In the genomic region with DNA sequence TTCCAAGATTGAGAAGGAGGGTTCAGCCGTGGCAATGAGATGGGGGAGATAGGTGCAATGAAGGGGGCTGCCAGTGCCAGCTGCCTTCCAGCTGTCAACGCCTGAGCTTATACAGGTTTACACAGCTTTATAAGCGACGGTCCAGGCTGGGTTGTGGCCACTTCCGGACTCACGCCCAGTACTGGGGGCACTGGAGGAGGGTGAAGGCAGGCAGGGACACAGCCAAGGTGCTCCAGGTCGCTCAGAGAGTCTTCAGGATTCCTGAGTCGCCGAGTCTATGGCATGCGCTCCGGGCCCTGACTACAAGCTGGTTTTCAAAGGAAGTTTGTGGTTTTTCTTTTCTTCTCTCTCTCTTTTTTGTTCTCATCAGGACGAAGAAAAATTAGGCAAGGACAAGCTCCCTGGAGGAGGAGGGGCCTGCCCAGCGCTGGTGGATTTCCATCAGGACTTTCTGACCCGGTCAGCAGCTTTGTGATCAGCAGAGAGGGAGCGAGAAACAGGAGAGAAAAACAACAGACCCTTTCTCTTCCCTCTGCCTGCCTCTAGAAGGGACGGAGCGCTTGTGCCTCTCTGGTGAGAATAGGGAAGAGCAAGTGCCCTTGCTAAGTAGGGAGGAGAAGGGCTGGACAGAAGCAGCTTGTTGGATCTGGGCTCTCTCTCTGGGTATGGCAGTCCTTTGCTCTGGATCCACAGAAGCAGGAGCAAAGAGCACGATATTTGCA, we compare ENCODE assay signal across 8 cellular contexts. TPM values are rescaled to one million over a fixed set of nuclear protein-coding genes. Genes with fewer than 3 reads are reported as not detected.
DNase-seq lines count a peak whose midpoint lies in the region; ATAC-seq and TF ChIP-seq lines count a peak whose summit lies in the region.

A gene with protein sequence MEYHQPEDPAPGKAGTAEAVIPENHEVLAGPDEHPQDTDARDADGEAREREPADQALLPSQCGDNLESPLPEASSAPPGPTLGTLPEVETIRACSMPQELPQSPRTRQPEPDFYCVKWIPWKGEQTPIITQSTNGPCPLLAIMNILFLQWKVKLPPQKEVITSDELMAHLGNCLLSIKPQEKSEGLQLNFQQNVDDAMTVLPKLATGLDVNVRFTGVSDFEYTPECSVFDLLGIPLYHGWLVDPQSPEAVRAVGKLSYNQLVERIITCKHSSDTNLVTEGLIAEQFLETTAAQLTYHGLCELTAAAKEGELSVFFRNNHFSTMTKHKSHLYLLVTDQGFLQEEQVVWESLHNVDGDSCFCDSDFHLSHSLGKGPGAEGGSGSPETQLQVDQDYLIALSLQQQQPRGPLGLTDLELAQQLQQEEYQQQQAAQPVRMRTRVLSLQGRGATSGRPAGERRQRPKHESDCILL (minus strand): TSS at position 572 of the 722 bp plus-strand sequence. CDS start 4,285 bp downstream, outside the sequence.

- peaks cover 0 to 9% (median 4%) of the 10 kb centered on the region in 4 donors for H3K36me3 ChIP-seq in sigmoid colon

- no peak for TF ChIP-seq EP300 in sigmoid colon (IDR thresholded peaks at IDR 0.05)

- H3K4me1 ChIP-seq in sigmoid colon: peaks cover 0 to 75% (median 60%) of the 10 kb centered on the region in 4 donors

- intact Hi-C loops in sigmoid colon (cut with DNase I): loop anchor here (1.0 kb wide), 1 partner anchor 31 kb away; no protein-coding TSS in a partner anchor

- no peak; the same call in 1 of the 2 replicates for TF ChIP-seq CTCF in C4-2B (conservative IDR thresholded peaks at IDR 0.05)
- TF ChIP-seq CTCF in sigmoid colon (IDR thresholded peaks at IDR 0.05): peak; percentile 34 to 62 (median 56)

- H3K27ac ChIP-seq in C4-2B (peak within 1 kb of the TSS; percentile 49), sigmoid colon (peak within 1 kb of the TSS; percentile 85 to 93 (median 88))

- DNase-seq in NCI-H146 (lab: John Stamatoyannopoulos, UW): peak; percentile 84
- DNase-seq in SW480 (ENCODE audit: low spot score): peak; percentile 92
- DNase-seq in central memory CD8-positive, alpha-beta T cell (ENCODE audit: low spot score in 2 of 2): no peak
- DNase-seq in iPS-NIHi11 (ENCODE audit: low spot score): peak; percentile 82
- peak; percentile 90 for DNase-seq in sigmoid colon

- peaks cover 15% of the 10 kb centered on the region for H3K36me3 Mint-ChIP-seq in central memory CD8-positive, alpha-beta T cell (ENCODE audit: insufficient read depth)

- peak within 1 kb of the TSS; percentile 97 for H3K27ac Mint-ChIP-seq in central memory CD8-positive, alpha-beta T cell (ENCODE audit: low read depth)

- H3K9me3 Mint-ChIP-seq in central memory CD8-positive, alpha-beta T cell: no peaks in the 10 kb centered on the region

- no peaks in the 10 kb centered on the region for H3K27me3 Mint-ChIP-seq in central memory CD8-positive, alpha-beta T cell

- WGBS in sigmoid colon, 2 donors: 2% methylated on average over 18 of the region's 18 CpGs

- peak within 1 kb of the TSS; percentile 56 to 73 (median 66) for H3K4me3 ChIP-seq in sigmoid colon

- peak within 1 kb of the TSS; percentile 93 for H3K4me3 Mint-ChIP-seq in central memory CD8-positive, alpha-beta T cell

- peaks cover 59% of the 10 kb centered on the region for H3K4me1 Mint-ChIP-seq in central memory CD8-positive, alpha-beta T cell

- H3K9me3 ChIP-seq in sigmoid colon: no peaks in the 10 kb centered on the region

- peak; percentile 69 to 74 for TF ChIP-seq POLR2A in sigmoid colon (IDR thresholded peaks at IDR 0.05)

- H3K27me3 ChIP-seq in sigmoid colon: no peaks in the 10 kb centered on the region

- ATAC-seq in GM19438 (IDR thresholded peaks at IDR 0.05; ENCODE audit: low read depth, unreplicated experiment) (peak; percentile 51), HG02852 (IDR thresholded peaks at IDR 0.05; ENCODE audit: unreplicated experiment) (no peak)
- no peak for ATAC-seq in central memory CD8-positive, alpha-beta T cell (replicated peaks; ENCODE audit: extremely low read depth, poor library complexity, severe bottlenecking)

RNA-seq across cellular contexts. Expression of the gene that starts here (rescaled TPM):
- total RNA-seq in sigmoid colon: 10 to 100 TPM; 21.7 to 51.8 (median 27.0) TPM
- polyA plus RNA-seq in sigmoid colon: 10 to 100 TPM; 15.6 to 26.4 (median 22.1) TPM

Comparison
In these comparisons a context has a peak if more than half of its experiments do, and no peak if none do; other contexts are left out.
1. DNase-seq: peak in NCI-H146 (single experiment), SW480 (single experiment), iPS-NIHi11 (single experiment) and sigmoid colon (single experiment); none in central memory CD8-positive, alpha-beta T cell (0 of 2).